Comparison of ENCODE assay signal across 10 cellular contexts in the genomic region with DNA sequence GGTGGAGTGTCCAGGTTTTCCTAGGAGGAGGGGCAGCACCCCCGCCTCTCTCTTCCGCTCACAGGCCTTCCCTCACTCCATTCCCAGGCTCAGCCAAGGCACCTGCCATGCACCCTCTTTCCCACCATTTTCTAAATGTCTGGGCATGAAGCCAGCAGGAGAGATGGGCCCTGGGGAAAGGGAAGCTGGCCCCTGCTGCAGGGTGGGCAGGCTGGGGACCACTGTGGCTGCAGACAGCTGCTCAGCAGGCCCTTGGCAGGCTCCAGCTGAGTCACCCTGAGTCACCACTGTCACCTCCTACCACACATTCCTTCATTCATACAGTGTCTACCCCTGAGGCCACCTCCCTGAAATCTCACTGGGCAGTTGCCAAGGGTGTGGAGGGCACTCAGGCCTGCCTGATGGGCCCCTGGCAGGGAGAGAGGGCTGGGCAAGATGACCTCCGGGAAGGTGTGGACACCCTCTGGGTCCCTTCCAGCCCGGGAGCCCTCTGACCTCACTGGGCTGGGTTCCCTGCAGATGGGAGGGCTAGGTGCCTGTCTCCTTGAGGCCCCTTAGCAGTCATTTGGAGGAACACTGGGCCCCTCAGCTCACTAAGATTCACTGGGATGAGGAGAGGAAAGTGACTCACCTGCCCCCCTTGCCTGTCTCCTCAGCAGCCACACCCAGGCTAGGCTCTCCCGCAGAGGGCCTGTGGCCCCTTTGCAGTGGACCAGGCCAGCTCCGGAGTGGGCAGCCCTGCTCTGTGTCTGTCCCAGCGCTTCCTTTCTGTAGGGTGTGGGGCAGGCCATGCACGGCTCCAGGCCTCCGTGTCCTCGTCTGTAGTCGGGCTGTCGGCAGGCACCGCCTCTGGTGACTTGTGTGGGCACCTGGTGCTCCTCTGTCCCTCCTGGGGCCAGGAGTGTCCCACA. TPM values are rescaled to one million over a fixed set of nuclear protein-coding genes. Genes with fewer than 3 reads are reported as not detected.
A peak's percentile ranks its signal among the peaks of the same experiment; 100 is the strongest.
DNase-seq lines count a peak whose midpoint lies in the region; ATAC-seq, FAIRE-seq and TF ChIP-seq lines count a peak whose summit lies in the region.
"Had no signal": no experiment of that assay in that cellular context is flagged by ENCODE, and none has a peak within 500 bp of the region (broad histone marks: within the 10 kb centered on the region; RNA-seq: fewer than 3 reads in every experiment).

No MANE protein-coding gene starts in this region.

- H3K4me3 ChIP-seq in epithelial cell of esophagus (ENCODE audit: low read length): no peak overlapping the region
- H3K4me3 ChIP-seq in small intestine (ENCODE audit: low read depth in 1 of 2, low read length in 2 of 2): no peak overlapping the region

- H3K4me3 Mint-ChIP-seq in endothelial cell (ENCODE audit: unreplicated experiment): no peak overlapping the region
- H3K4me3 Mint-ChIP-seq: memory B cell had no signal

- no peaks in the 10 kb centered on the region for H3K36me3 ChIP-seq in small intestine (ENCODE audit: control insufficient read depth in 2 of 2, insufficient read depth in 2 of 2, low read length in 2 of 2)

- peak; percentile 47 to 55 for ATAC-seq in activated CD4-positive, CD25-positive, alpha-beta regulatory T cell treated with anti-CD3 and anti-CD28 coated beads, Interleukin-2, amount 50 U/mL, for 24 hours
- ATAC-seq in HG02678 (IDR thresholded peaks at IDR 0.05; ENCODE audit: unreplicated experiment): no peak

- no peak for DNase-seq in activated CD4-positive, CD25-positive, alpha-beta regulatory T cell (lab: John Stamatoyannopoulos, UW)
- DNase-seq in NCI-H226 (peak; percentile 76), epithelial cell of esophagus (ENCODE audit: low read depth) (peak; percentile 84), small intestine (peak; percentile 51), D341Med (ENCODE audit: low spot score) (no peak), endothelial cell (ENCODE audit: low spot score) (no peak)
- DNase-seq: CD4-positive, CD25-positive, alpha-beta regulatory T cell had no signal

- no peaks in the 10 kb centered on the region for H3K9me3 ChIP-seq in small intestine (ENCODE audit: control insufficient read depth, low read depth)

- no peak for TF ChIP-seq CTCF in epithelial cell of esophagus (IDR thresholded peaks at IDR 0.05; ENCODE audit: insufficient read depth, low read depth, low read length, missing control alignments)
- no peak for TF ChIP-seq CTCF in endothelial cell (IDR thresholded peaks at IDR 0.05; ENCODE audit: unreplicated experiment)

- FAIRE-seq in small intestine (lab: Jason Lieb, UNC): no peak

- peaks cover 8% of the 10 kb centered on the region for H3K4me1 Mint-ChIP-seq in endothelial cell (ENCODE audit: unreplicated experiment)

- no peak overlapping the region for H3K27ac Mint-ChIP-seq in endothelial cell (ENCODE audit: unreplicated experiment)

- peaks cover 6 to 26% of the 10 kb centered on the region in 2 donors for H3K4me1 ChIP-seq in small intestine (ENCODE audit: control insufficient read depth in 2 of 2, insufficient read depth in 1 of 2, low read depth in 1 of 2, low read length in 1 of 2)

- H3K27me3 Mint-ChIP-seq in endothelial cell (ENCODE audit: unreplicated experiment): peaks cover 14% of the 10 kb centered on the region
- H3K27me3 Mint-ChIP-seq: memory B cell had no signal

- H3K27me3 ChIP-seq in small intestine (ENCODE audit: control insufficient read depth in 2 of 2, insufficient read depth in 2 of 2, low read length in 2 of 2): no peaks in the 10 kb centered on the region

- H3K27ac ChIP-seq in small intestine (ENCODE audit: low read depth in 1 of 2, low read length in 1 of 2): peak overlapping the region in 1 of 2 donors; percentile 27

- WGBS in small intestine, 3 donors: 80 to 87% (median 85%) methylated on average over 13 of the region's 13 CpGs

- H3K9me3 Mint-ChIP-seq in endothelial cell (ENCODE audit: unreplicated experiment): no peaks in the 10 kb centered on the region
- H3K9me3 Mint-ChIP-seq: memory B cell had no signal

- H3K36me3 Mint-ChIP-seq in endothelial cell (ENCODE audit: low read depth, unreplicated experiment): peaks cover 7% of the 10 kb centered on the region
- H3K36me3 Mint-ChIP-seq: CD4-positive, CD25-positive, alpha-beta regulatory T cell; memory B cell had no signal

RNA-seq across cellular contexts. Expression of a gene that starts 7.8 kb away (rescaled TPM):
- polyA plus RNA-seq in small intestine: 1 to 10 TPM in 2 of 3 donors, under 1 TPM in 1; 0.67 to 3.6 (median 2.4) TPM
- not detected for total RNA-seq in endothelial cell (ENCODE audit: unreplicated experiment)
- polyA plus RNA-seq: CD4-positive, CD25-positive, alpha-beta regulatory T cell had no signal

Comparison
In these comparisons a context has a peak if more than half of its experiments do, and no peak if none do; other contexts are left out.
1. DNase-seq: peak in NCI-H226 (single experiment), epithelial cell of esophagus (single experiment) and small intestine (single experiment); none in activated CD4-positive, CD25-positive, alpha-beta regulatory T cell (0 of 4), D341Med (single experiment) and endothelial cell (single experiment).